ENCODE assay signal across 8 cellular contexts in genomic region chr3:124887177-124887995, GRCh38. TPM values are rescaled to one million over a fixed set of nuclear protein-coding genes. Genes with fewer than 3 reads are reported as not detected.
DNase-seq lines count a peak whose midpoint lies in the region; ATAC-seq and TF ChIP-seq lines count a peak whose summit lies in the region.

A gene with protein sequence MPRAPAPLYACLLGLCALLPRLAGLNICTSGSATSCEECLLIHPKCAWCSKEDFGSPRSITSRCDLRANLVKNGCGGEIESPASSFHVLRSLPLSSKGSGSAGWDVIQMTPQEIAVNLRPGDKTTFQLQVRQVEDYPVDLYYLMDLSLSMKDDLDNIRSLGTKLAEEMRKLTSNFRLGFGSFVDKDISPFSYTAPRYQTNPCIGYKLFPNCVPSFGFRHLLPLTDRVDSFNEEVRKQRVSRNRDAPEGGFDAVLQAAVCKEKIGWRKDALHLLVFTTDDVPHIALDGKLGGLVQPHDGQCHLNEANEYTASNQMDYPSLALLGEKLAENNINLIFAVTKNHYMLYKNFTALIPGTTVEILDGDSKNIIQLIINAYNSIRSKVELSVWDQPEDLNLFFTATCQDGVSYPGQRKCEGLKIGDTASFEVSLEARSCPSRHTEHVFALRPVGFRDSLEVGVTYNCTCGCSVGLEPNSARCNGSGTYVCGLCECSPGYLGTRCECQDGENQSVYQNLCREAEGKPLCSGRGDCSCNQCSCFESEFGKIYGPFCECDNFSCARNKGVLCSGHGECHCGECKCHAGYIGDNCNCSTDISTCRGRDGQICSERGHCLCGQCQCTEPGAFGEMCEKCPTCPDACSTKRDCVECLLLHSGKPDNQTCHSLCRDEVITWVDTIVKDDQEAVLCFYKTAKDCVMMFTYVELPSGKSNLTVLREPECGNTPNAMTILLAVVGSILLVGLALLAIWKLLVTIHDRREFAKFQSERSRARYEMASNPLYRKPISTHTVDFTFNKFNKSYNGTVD (minus strand): TSS chr3:124887365. CDS start chr3:124887000, 365 bp downstream.

- H3K27me3 Mint-ChIP-seq in CD4-positive, alpha-beta T cell: peaks cover 62% of the 10 kb centered on the region

- H3K36me3 ChIP-seq in skeletal muscle tissue (ENCODE audit: control insufficient read depth in 3 of 3, insufficient read depth in 3 of 3, low read length in 3 of 3): no peaks in the 10 kb centered on the region

- POLR2A ChIA-PET in CD4-positive, alpha-beta T cell (lab: Charles Lee): interaction anchor here (1.8 kb wide), 1 partner anchor 52 kb away, joined by 4 read pairs; no protein-coding TSS in a partner anchor

- ATAC-seq in CD4-positive, alpha-beta T cell (ENCODE audit: poor library complexity): peak; percentile 51
- ATAC-seq in GM19372 (IDR thresholded peaks at IDR 0.05; ENCODE audit: low read depth, unreplicated experiment) (peak; percentile 60), GM18861 (IDR thresholded peaks at IDR 0.05; ENCODE audit: unreplicated experiment) (no peak)

- H3K9me3 Mint-ChIP-seq in CD4-positive, alpha-beta T cell: no peaks in the 10 kb centered on the region

- peak within 1 kb of the TSS; percentile 74 to 83 (median 79) for H3K9ac ChIP-seq in skeletal muscle tissue (ENCODE audit: low read depth in 1 of 3, low read length in 3 of 3)

- H3K27ac Mint-ChIP-seq in CD4-positive, alpha-beta T cell: no peak within 1 kb of the TSS

- H3K4me1 Mint-ChIP-seq in CD4-positive, alpha-beta T cell (ENCODE audit: low read depth): peaks cover 4% of the 10 kb centered on the region

- TF ChIP-seq CTCF in CD4-positive, alpha-beta T cell (IDR thresholded peaks at IDR 0.05): no peak

- peaks cover 52% of the 10 kb centered on the region for H3K27me3 ChIP-seq in CD4-positive, alpha-beta T cell (ENCODE audit: control insufficient read depth, insufficient read depth, low read length)
- H3K27me3 ChIP-seq in skeletal muscle tissue (ENCODE audit: control insufficient read depth in 3 of 3, insufficient read depth in 3 of 3, low read length in 3 of 3): no peaks in the 10 kb centered on the region

- H3K27ac ChIP-seq in CD4-positive, alpha-beta T cell (ENCODE audit: low read depth, low read length): no peak within 1 kb of the TSS
- peak within 1 kb of the TSS; percentile 71 for H3K27ac ChIP-seq in skeletal muscle tissue (ENCODE audit: low read depth, low read length)

- peak within 1 kb of the TSS; percentile 73 for H3K4me3 Mint-ChIP-seq in CD4-positive, alpha-beta T cell

- H3K9me3 ChIP-seq in CD4-positive, alpha-beta T cell (ENCODE audit: control insufficient read depth, low read length): no peaks in the 10 kb centered on the region
- no peaks in the 10 kb centered on the region for H3K9me3 ChIP-seq in skeletal muscle tissue (ENCODE audit: control insufficient read depth in 3 of 3, low read length in 3 of 3)

- DNase-seq in CD4-positive, alpha-beta T cell: peak in 3 of 10 experiments; percentile 1 to 35 (median 8)
- DNase-seq in HPDE6-E6E7 (ENCODE audit: extremely low spot score): peak; percentile 47
- peak in 3 of 5 donors; percentile 4 to 11 (median 8) for DNase-seq in T-helper 1 cell
- DNase-seq in cerebellum (ENCODE audit: low spot score): peak; percentile 38
- peak; percentile 85 for DNase-seq in iris pigment epithelial cell (ENCODE audit: low read depth)

- intact Hi-C loops in CD4-positive, alpha-beta T cell (cut with DNase I, micrococcal nuclease): no loop called here

- peak within 1 kb of the TSS; percentile 69 to 76 (median 76) for H3K4me3 ChIP-seq in skeletal muscle tissue (ENCODE audit: low read length in 3 of 3)

- CTCF ChIA-PET in CD4-positive, alpha-beta T cell (lab: Charles Lee): no interaction called here

- H3K4me1 ChIP-seq in skeletal muscle tissue (ENCODE audit: control insufficient read depth in 3 of 3, insufficient read depth in 3 of 3, low read length in 3 of 3): peaks cover 11 to 15% (median 14%) of the 10 kb centered on the region in 3 donors

- H3K36me3 Mint-ChIP-seq in CD4-positive, alpha-beta T cell (ENCODE audit: low read depth): no peaks in the 10 kb centered on the region

RNA-seq across cellular contexts. Expression of the gene that starts here (rescaled TPM):
- under 1 TPM; 0.47 to 0.85 TPM for total RNA-seq in CD4-positive, alpha-beta T cell
- total RNA-seq in cerebellum (17.1 TPM), skeletal muscle tissue (24.0 TPM)

Comparison
In these comparisons a context has a peak if more than half of its experiments do, and no peak if none do; other contexts are left out.
1. Peak in ATAC-seq in CD4-positive, alpha-beta T cell; RNA of the gene not detected or under 1 TPM.